ENCODE assay signal across 24 cellular contexts in the genomic region with DNA sequence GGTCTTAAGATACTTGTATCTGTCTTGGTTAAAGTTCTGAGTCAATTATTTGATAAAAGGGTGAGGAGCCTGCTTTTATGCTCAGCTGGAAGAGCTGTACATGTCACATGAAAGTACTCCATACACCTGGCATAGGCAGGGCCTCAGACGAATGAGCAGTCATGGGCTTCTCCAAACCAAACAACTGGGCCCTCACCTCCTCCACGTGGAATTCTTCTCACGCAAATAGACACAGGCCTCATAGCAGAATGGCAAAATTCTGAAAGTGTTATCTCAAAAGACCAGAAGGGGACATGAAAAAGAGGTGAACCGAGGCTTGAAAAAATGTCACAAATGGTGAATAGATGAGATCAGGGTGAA. TPM values are rescaled to one million over a fixed set of nuclear protein-coding genes. Genes with fewer than 3 reads are reported as not detected.
DNase-seq lines count a peak whose midpoint lies in the region; ATAC-seq and TF ChIP-seq lines count a peak whose summit lies in the region.
"Had no signal": no experiment of that assay in that cellular context is flagged by ENCODE, and none has a peak within 500 bp of the region (broad histone marks: within the 10 kb centered on the region; RNA-seq: fewer than 3 reads in every experiment).

No MANE protein-coding gene starts in this region.

- H3K27ac Mint-ChIP-seq in glutamatergic neuron (ENCODE audit: unreplicated experiment): peak overlapping the region; percentile 83
- H3K27ac Mint-ChIP-seq in CD14-positive monocyte: no peak overlapping the region
- H3K27ac Mint-ChIP-seq in activated T-helper 17 cell treated with anti-CD3 and anti-CD28 coated beads, Interleukin-2, amount 50 U/mL, for 72 hours: no peak overlapping the region
- H3K27ac Mint-ChIP-seq: CD4-positive, CD25-positive, alpha-beta regulatory T cell; stimulated activated naive CD8-positive, alpha-beta T cell treated with anti-CD3 and anti-CD28 coated beads, Interleukin-15, Interleukin-2, amounts not matched to agents 100 ng/mL and 50 ng/mL, for 24 hours had no signal

- H3K4me3 ChIP-seq in GM12865 (ENCODE audit: low read depth, low read length): no peak overlapping the region
- H3K4me3 ChIP-seq: ascending aorta, mucosa of descending colon had no signal

- H3K4me1 Mint-ChIP-seq in glutamatergic neuron (ENCODE audit: low read depth, unreplicated experiment) (peaks cover 25% of the 10 kb centered on the region), CD14-positive monocyte (peaks cover 13% of the 10 kb centered on the region)
- no peaks in the 10 kb centered on the region for H3K4me1 Mint-ChIP-seq in activated T-helper 17 cell treated with anti-CD3 and anti-CD28 coated beads, Interleukin-2, amount 50 U/mL, for 72 hours

- H3K4me3 Mint-ChIP-seq in glutamatergic neuron (ENCODE audit: unreplicated experiment) (no peak overlapping the region), CD14-positive monocyte (no peak overlapping the region)
- no peak overlapping the region for H3K4me3 Mint-ChIP-seq in activated T-helper 17 cell treated with anti-CD3 and anti-CD28 coated beads, Interleukin-2, amount 50 U/mL, for 72 hours
- H3K4me3 Mint-ChIP-seq: CD4-positive, CD25-positive, alpha-beta regulatory T cell; stimulated activated naive CD8-positive, alpha-beta T cell treated with anti-CD3 and anti-CD28 coated beads, Interleukin-15, Interleukin-2, amounts not matched to agents 100 ng/mL and 50 ng/mL, for 24 hours had no signal

- ATAC-seq in HG03432 (IDR thresholded peaks at IDR 0.05; ENCODE audit: unreplicated experiment): peak; percentile 5
- no peak for ATAC-seq in activated T-helper 17 cell treated with anti-CD3 and anti-CD28 coated beads, Interleukin-2, amount 50 U/mL, for 72 hours (replicated peaks)
- ATAC-seq: mucosa of descending colon, PC-3, sciatic nerve had no signal

- peak in 2 of 3 experiments; percentile 19 to 27 for DNase-seq in NCI-H1417 (lab: John Stamatoyannopoulos, UW)
- DNase-seq in NCI-H1417 treated with DMSO at 0.1 percent for 48 hours (lab: John Stamatoyannopoulos, UW): no peak
- peak; percentile 33 for DNase-seq in GM12865 (ENCODE audit: low read depth)
- no peak for DNase-seq in glutamatergic neuron
- no peak for DNase-seq in CD14-positive monocyte (ENCODE audit: low spot score)
- no peak for DNase-seq in activated CD4-positive, alpha-beta T cell treated with anti-CD3 and anti-CD28 coated beads, Interleukin-2, amount 50 U/mL, for 48 hours
- DNase-seq: activated CD4-positive, alpha-beta T cell treated with anti-CD3 and anti-CD28 coated beads for 4 hours; activated CD8-positive, alpha-beta memory T cell treated with anti-CD3 and anti-CD28 coated beads, Interleukin-2, amount 50 U/mL, for 48 hours; activated naive CD4-positive, alpha-beta T cell treated with Interleukin-2 at 50 U/mL for 16 hours; CD4-positive, CD25-positive, alpha-beta regulatory T cell; hippocampal formation; mucosa of descending colon; NCI-H1105; NCI-H510A treated with DMSO at 0.1 percent for 48 hours; PC-3; SK-N-SH; upper lobe of left lung had no signal

- H3K27me3 Mint-ChIP-seq in glutamatergic neuron (ENCODE audit: unreplicated experiment) (no peaks in the 10 kb centered on the region), CD14-positive monocyte (ENCODE audit: low read depth in 3 of 3) (peaks cover 0 to 9% (median 7%) of the 10 kb centered on the region in 3 donors)
- H3K27me3 Mint-ChIP-seq in activated T-helper 17 cell treated with anti-CD3 and anti-CD28 coated beads, Interleukin-2, amount 50 U/mL, for 72 hours: peaks cover 3% of the 10 kb centered on the region

- H3K36me3 Mint-ChIP-seq in glutamatergic neuron (ENCODE audit: unreplicated experiment) (no peaks in the 10 kb centered on the region), CD14-positive monocyte (no peaks in the 10 kb centered on the region)
- H3K36me3 Mint-ChIP-seq in activated T-helper 17 cell treated with anti-CD3 and anti-CD28 coated beads, Interleukin-2, amount 50 U/mL, for 72 hours (ENCODE audit: low read depth): no peaks in the 10 kb centered on the region
- H3K36me3 Mint-ChIP-seq: CD4-positive, CD25-positive, alpha-beta regulatory T cell had no signal

- intact Hi-C loops in CD14-positive monocyte (cut with micrococcal nuclease): no loop called here

- no peaks in the 10 kb centered on the region for H3K9me3 Mint-ChIP-seq in glutamatergic neuron (ENCODE audit: unreplicated experiment)
- peaks cover 0 to 3% (median 0%) of the 10 kb centered on the region in 7 donors for H3K9me3 Mint-ChIP-seq in CD14-positive monocyte
- H3K9me3 Mint-ChIP-seq in activated T-helper 17 cell treated with anti-CD3 and anti-CD28 coated beads, Interleukin-2, amount 50 U/mL, for 72 hours: no peaks in the 10 kb centered on the region
- H3K9me3 Mint-ChIP-seq: CD4-positive, CD25-positive, alpha-beta regulatory T cell; stimulated activated naive CD8-positive, alpha-beta T cell treated with anti-CD3 and anti-CD28 coated beads, Interleukin-15, Interleukin-2, amounts not matched to agents 100 ng/mL and 50 ng/mL, for 24 hours had no signal

- TF ChIP-seq CTCF in GM12865 (IDR thresholded peaks at IDR 0.05; ENCODE audit: insufficient read depth, low read depth, low read length, missing control alignments) (no peak), glutamatergic neuron (IDR thresholded peaks at IDR 0.05; ENCODE audit: partially characterized antibody, unreplicated experiment) (no peak), CD14-positive monocyte (IDR thresholded peaks at IDR 0.05) (no peak)

RNA-seq across cellular contexts. Expression of gene FAM240B, which starts 48.6 kb away (rescaled TPM):
- not detected for total RNA-seq in glutamatergic neuron (ENCODE audit: unreplicated experiment)
- not detected for polyA plus RNA-seq in CD14-positive monocyte
- total RNA-seq in activated T-helper 17 cell treated with anti-CD3 and anti-CD28 coated beads, Interleukin-2, amount 50 U/mL, for 72 hours: not detected
- total RNA-seq: ascending aorta; CD4-positive, CD25-positive, alpha-beta regulatory T cell; H1; mucosa of descending colon; omental fat pad; PC-3; sciatic nerve; upper lobe of left lung had no signal
- polyA plus RNA-seq: CD4-positive, CD25-positive, alpha-beta regulatory T cell; H1; SK-N-SH had no signal

RNA-seq across cellular contexts. Expression of gene ANKRD18A, which starts 51.0 kb away (rescaled TPM):
- 32.3 TPM for total RNA-seq in glutamatergic neuron (ENCODE audit: unreplicated experiment)
- under 1 TPM in 1 of 2 donors, not detected in 1; 0.10 TPM for polyA plus RNA-seq in CD14-positive monocyte
- total RNA-seq in activated T-helper 17 cell treated with anti-CD3 and anti-CD28 coated beads, Interleukin-2, amount 50 U/mL, for 72 hours: 10 to 100 TPM in 1 of 2 donors, 1 to 10 TPM in 1; 5.7 to 16.0 TPM
- total RNA-seq: ascending aorta had no signal

Comparison
In these comparisons a context has a peak if more than half of its experiments do, and no peak if none do; other contexts are left out.
1. DNase-seq: peak in NCI-H1417 (2 of 3) and GM12865 (single experiment); none in NCI-H1417 treated with DMSO at 0.1 percent for 48 hours (single experiment), glutamatergic neuron (single experiment), CD14-positive monocyte (single experiment) and activated CD4-positive, alpha-beta T cell treated with anti-CD3 and anti-CD28 coated beads, Interleukin-2, amount 50 U/mL, for 48 hours (0 of 2).